In the genomic region with DNA sequence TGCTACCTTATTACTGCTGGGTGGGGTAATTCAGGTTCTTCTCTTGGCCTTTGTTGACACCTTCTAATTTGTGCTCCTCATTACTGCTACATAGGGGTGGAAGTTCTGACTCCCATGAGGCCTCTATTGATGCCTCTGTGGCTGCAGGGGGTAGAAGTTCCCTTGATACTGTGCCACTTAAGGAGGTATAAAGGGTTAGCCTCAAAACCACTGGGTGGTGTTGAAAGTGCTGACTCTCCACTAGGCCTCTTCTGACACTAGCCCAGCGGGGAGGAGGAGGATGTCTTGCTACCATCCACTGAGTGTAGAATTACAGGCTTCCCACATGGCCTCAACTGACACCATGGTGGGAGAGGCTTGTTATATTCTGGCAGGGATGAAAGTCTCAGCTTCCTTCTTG, we compare ENCODE assay signal across 1 cellular context.
TF ChIP-seq lines count a peak whose summit lies in the region.

No MANE protein-coding gene starts in this region.

TF ChIP-seq in GM12878, 131 proteins besides CTCF, POLR2A, EP300 and RAD21 (continued from another document and continues in another):
- TF ChIP-seq, protein P1, sequence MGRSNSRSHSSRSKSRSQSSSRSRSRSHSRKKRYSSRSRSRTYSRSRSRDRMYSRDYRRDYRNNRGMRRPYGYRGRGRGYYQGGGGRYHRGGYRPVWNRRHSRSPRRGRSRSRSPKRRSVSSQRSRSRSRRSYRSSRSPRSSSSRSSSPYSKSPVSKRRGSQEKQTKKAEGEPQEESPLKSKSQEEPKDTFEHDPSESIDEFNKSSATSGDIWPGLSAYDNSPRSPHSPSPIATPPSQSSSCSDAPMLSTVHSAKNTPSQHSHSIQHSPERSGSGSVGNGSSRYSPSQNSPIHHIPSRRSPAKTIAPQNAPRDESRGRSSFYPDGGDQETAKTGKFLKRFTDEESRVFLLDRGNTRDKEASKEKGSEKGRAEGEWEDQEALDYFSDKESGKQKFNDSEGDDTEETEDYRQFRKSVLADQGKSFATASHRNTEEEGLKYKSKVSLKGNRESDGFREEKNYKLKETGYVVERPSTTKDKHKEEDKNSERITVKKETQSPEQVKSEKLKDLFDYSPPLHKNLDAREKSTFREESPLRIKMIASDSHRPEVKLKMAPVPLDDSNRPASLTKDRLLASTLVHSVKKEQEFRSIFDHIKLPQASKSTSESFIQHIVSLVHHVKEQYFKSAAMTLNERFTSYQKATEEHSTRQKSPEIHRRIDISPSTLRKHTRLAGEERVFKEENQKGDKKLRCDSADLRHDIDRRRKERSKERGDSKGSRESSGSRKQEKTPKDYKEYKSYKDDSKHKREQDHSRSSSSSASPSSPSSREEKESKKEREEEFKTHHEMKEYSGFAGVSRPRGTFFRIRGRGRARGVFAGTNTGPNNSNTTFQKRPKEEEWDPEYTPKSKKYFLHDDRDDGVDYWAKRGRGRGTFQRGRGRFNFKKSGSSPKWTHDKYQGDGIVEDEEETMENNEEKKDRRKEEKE (IDR thresholded peaks at IDR 0.05), result no peak
- TF ChIP-seq CHD2 (IDR thresholded peaks at IDR 0.05; ENCODE audit: borderline replicate concordance, low read depth, low read length) (no peak), ASH2L (IDR thresholded peaks at IDR 0.05; ENCODE audit: borderline replicate concordance, low read depth) (no peak), RB1 (IDR thresholded peaks at IDR 0.05; ENCODE audit: borderline replicate concordance) (no peak), MEF2B (IDR thresholded peaks at IDR 0.05; ENCODE audit: partially characterized antibody, poor library complexity, severe bottlenecking) (peak; percentile 57), CEBPB (IDR thresholded peaks at IDR 0.05; ENCODE audit: borderline replicate concordance in 1 of 2, low read depth in 2 of 2, low read length in 2 of 2) (no peak), KDM1A (IDR thresholded peaks at IDR 0.05; ENCODE audit: borderline replicate concordance) (no peak), RFX5 (IDR thresholded peaks at IDR 0.05; ENCODE audit: low read depth, low read length) (no peak), PML (IDR thresholded peaks at IDR 0.05; ENCODE audit: low read length) (no peak), ETV6 (conservative IDR thresholded peaks at IDR 0.05 in 1 of 2, IDR thresholded peaks at IDR 0.05 in 1 of 2; ENCODE audit: borderline replicate concordance in 1 of 2, low read depth in 1 of 2) (no peak), PAX8 (IDR thresholded peaks at IDR 0.05) (no peak), NR2F1 (conservative IDR thresholded peaks at IDR 0.05) (peak; percentile 52; the same call in 1 of the 2 replicates), NFYA (IDR thresholded peaks at IDR 0.05; ENCODE audit: borderline replicate concordance, low read depth, low read length) (no peak), CBFB (IDR thresholded peaks at IDR 0.05; ENCODE audit: low read depth) (no peak), MEF2A (IDR thresholded peaks at IDR 0.05; ENCODE audit: insufficient read depth, low read depth, low read length) (no peak), IKZF1 (conservative IDR thresholded peaks at IDR 0.05) (peak; percentile 18; the same call in 1 of the 2 replicates), ZBED1 (IDR thresholded peaks at IDR 0.05; ENCODE audit: borderline replicate concordance) (no peak), ZNF207 (IDR thresholded peaks at IDR 0.05; ENCODE audit: borderline replicate concordance) (no peak), NFXL1 (IDR thresholded peaks at IDR 0.05; ENCODE audit: borderline replicate concordance) (no peak), RELA (IDR thresholded peaks at IDR 0.05; ENCODE audit: borderline replicate concordance, partially characterized antibody) (no peak), NFIC (IDR thresholded peaks at IDR 0.05; ENCODE audit: low read depth, low read length) (no peak), HCFC1 (IDR thresholded peaks at IDR 0.05; ENCODE audit: low read length) (no peak), GABPA (IDR thresholded peaks at IDR 0.05; ENCODE audit: low read depth) (no peak), TBL1XR1 (IDR thresholded peaks at IDR 0.05; ENCODE audit: low read depth, low read length) (no peak), EZH2 (IDR thresholded peaks at IDR 0.05; ENCODE audit: borderline replicate concordance, control insufficient read depth, low read depth, low read length) (no peak), YBX1 (IDR thresholded peaks at IDR 0.05) (no peak), SUPT20H (IDR thresholded peaks at IDR 0.05; ENCODE audit: borderline replicate concordance, control insufficient read depth, low read depth, low read length) (no peak), BHLHE40 (IDR thresholded peaks at IDR 0.05; ENCODE audit: borderline replicate concordance in 1 of 2, low read depth in 2 of 2, low read length in 1 of 2) (peak in 1 of 2 experiments; percentile 25; a peak in 1 of 4 replicates), SREBF1 (IDR thresholded peaks at IDR 0.05; ENCODE audit: low read length) (no peak)
- TF ChIP-seq, protein P2, sequence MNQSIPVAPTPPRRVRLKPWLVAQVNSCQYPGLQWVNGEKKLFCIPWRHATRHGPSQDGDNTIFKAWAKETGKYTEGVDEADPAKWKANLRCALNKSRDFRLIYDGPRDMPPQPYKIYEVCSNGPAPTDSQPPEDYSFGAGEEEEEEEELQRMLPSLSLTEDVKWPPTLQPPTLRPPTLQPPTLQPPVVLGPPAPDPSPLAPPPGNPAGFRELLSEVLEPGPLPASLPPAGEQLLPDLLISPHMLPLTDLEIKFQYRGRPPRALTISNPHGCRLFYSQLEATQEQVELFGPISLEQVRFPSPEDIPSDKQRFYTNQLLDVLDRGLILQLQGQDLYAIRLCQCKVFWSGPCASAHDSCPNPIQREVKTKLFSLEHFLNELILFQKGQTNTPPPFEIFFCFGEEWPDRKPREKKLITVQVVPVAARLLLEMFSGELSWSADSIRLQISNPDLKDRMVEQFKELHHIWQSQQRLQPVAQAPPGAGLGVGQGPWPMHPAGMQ (IDR thresholded peaks at IDR 0.05; ENCODE audit: borderline replicate concordance), result no peak
- TF ChIP-seq, protein P3, sequence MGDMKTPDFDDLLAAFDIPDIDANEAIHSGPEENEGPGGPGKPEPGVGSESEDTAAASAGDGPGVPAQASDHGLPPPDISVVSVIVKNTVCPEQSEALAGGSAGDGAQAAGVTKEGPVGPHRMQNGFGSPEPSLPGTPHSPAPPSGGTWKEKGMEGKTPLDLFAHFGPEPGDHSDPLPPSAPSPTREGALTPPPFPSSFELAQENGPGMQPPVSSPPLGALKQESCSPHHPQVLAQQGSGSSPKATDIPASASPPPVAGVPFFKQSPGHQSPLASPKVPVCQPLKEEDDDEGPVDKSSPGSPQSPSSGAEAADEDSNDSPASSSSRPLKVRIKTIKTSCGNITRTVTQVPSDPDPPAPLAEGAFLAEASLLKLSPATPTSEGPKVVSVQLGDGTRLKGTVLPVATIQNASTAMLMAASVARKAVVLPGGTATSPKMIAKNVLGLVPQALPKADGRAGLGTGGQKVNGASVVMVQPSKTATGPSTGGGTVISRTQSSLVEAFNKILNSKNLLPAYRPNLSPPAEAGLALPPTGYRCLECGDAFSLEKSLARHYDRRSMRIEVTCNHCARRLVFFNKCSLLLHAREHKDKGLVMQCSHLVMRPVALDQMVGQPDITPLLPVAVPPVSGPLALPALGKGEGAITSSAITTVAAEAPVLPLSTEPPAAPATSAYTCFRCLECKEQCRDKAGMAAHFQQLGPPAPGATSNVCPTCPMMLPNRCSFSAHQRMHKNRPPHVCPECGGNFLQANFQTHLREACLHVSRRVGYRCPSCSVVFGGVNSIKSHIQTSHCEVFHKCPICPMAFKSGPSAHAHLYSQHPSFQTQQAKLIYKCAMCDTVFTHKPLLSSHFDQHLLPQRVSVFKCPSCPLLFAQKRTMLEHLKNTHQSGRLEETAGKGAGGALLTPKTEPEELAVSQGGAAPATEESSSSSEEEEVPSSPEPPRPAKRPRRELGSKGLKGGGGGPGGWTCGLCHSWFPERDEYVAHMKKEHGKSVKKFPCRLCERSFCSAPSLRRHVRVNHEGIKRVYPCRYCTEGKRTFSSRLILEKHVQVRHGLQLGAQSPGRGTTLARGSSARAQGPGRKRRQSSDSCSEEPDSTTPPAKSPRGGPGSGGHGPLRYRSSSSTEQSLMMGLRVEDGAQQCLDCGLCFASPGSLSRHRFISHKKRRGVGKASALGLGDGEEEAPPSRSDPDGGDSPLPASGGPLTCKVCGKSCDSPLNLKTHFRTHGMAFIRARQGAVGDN (IDR thresholded peaks at IDR 0.05), result no peak
- TF ChIP-seq, protein P4, sequence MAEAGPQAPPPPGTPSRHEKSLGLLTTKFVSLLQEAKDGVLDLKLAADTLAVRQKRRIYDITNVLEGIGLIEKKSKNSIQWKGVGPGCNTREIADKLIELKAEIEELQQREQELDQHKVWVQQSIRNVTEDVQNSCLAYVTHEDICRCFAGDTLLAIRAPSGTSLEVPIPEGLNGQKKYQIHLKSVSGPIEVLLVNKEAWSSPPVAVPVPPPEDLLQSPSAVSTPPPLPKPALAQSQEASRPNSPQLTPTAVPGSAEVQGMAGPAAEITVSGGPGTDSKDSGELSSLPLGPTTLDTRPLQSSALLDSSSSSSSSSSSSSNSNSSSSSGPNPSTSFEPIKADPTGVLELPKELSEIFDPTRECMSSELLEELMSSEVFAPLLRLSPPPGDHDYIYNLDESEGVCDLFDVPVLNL (IDR thresholded peaks at IDR 0.05; ENCODE audit: low read depth, low read length), result no peak
- TF ChIP-seq, protein P5, sequence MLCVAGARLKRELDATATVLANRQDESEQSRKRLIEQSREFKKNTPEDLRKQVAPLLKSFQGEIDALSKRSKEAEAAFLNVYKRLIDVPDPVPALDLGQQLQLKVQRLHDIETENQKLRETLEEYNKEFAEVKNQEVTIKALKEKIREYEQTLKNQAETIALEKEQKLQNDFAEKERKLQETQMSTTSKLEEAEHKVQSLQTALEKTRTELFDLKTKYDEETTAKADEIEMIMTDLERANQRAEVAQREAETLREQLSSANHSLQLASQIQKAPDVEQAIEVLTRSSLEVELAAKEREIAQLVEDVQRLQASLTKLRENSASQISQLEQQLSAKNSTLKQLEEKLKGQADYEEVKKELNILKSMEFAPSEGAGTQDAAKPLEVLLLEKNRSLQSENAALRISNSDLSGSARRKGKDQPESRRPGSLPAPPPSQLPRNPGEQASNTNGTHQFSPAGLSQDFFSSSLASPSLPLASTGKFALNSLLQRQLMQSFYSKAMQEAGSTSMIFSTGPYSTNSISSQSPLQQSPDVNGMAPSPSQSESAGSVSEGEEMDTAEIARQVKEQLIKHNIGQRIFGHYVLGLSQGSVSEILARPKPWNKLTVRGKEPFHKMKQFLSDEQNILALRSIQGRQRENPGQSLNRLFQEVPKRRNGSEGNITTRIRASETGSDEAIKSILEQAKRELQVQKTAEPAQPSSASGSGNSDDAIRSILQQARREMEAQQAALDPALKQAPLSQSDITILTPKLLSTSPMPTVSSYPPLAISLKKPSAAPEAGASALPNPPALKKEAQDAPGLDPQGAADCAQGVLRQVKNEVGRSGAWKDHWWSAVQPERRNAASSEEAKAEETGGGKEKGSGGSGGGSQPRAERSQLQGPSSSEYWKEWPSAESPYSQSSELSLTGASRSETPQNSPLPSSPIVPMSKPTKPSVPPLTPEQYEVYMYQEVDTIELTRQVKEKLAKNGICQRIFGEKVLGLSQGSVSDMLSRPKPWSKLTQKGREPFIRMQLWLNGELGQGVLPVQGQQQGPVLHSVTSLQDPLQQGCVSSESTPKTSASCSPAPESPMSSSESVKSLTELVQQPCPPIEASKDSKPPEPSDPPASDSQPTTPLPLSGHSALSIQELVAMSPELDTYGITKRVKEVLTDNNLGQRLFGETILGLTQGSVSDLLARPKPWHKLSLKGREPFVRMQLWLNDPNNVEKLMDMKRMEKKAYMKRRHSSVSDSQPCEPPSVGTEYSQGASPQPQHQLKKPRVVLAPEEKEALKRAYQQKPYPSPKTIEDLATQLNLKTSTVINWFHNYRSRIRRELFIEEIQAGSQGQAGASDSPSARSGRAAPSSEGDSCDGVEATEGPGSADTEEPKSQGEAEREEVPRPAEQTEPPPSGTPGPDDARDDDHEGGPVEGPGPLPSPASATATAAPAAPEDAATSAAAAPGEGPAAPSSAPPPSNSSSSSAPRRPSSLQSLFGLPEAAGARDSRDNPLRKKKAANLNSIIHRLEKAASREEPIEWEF (IDR thresholded peaks at IDR 0.05; ENCODE audit: insufficient replicate concordance, low read depth, low read length), result no peak
- TF ChIP-seq, protein P6, sequence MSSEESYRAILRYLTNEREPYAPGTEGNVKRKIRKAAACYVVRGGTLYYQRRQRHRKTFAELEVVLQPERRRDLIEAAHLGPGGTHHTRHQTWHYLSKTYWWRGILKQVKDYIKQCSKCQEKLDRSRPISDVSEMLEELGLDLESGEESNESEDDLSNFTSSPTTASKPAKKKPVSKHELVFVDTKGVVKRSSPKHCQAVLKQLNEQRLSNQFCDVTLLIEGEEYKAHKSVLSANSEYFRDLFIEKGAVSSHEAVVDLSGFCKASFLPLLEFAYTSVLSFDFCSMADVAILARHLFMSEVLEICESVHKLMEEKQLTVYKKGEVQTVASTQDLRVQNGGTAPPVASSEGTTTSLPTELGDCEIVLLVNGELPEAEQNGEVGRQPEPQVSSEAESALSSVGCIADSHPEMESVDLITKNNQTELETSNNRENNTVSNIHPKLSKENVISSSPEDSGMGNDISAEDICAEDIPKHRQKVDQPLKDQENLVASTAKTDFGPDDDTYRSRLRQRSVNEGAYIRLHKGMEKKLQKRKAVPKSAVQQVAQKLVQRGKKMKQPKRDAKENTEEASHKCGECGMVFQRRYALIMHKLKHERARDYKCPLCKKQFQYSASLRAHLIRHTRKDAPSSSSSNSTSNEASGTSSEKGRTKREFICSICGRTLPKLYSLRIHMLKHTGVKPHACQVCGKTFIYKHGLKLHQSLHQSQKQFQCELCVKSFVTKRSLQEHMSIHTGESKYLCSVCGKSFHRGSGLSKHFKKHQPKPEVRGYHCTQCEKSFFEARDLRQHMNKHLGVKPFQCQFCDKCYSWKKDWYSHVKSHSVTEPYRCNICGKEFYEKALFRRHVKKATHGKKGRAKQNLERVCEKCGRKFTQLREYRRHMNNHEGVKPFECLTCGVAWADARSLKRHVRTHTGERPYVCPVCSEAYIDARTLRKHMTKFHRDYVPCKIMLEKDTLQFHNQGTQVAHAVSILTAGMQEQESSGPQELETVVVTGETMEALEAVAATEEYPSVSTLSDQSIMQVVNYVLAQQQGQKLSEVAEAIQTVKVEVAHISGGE (CRISPR knock-in tag; IDR thresholded peaks at IDR 0.05), result no peak
- TF ChIP-seq, protein P7, sequence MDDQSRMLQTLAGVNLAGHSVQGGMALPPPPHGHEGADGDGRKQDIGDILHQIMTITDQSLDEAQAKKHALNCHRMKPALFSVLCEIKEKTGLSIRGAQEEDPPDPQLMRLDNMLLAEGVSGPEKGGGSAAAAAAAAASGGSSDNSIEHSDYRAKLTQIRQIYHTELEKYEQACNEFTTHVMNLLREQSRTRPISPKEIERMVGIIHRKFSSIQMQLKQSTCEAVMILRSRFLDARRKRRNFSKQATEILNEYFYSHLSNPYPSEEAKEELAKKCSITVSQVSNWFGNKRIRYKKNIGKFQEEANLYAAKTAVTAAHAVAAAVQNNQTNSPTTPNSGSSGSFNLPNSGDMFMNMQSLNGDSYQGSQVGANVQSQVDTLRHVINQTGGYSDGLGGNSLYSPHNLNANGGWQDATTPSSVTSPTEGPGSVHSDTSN (IDR thresholded peaks at IDR 0.05; ENCODE audit: insufficient replicate concordance, low read depth, low read length), result no peak
- TF ChIP-seq, protein P8, sequence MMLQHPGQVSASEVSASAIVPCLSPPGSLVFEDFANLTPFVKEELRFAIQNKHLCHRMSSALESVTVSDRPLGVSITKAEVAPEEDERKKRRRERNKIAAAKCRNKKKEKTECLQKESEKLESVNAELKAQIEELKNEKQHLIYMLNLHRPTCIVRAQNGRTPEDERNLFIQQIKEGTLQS (IDR thresholded peaks at IDR 0.05; ENCODE audit: borderline replicate concordance, extremely low read depth, low read depth, low read length), result no peak
- TF ChIP-seq, protein P9, sequence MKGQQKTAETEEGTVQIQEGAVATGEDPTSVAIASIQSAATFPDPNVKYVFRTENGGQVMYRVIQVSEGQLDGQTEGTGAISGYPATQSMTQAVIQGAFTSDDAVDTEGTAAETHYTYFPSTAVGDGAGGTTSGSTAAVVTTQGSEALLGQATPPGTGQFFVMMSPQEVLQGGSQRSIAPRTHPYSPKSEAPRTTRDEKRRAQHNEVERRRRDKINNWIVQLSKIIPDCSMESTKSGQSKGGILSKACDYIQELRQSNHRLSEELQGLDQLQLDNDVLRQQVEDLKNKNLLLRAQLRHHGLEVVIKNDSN (IDR thresholded peaks at IDR 0.05; ENCODE audit: borderline replicate concordance, extremely low read length, insufficient read depth, low read depth, low read length), result no peak
